ENCODE assay signal across 25 cellular contexts in genomic region chr14:89986475-89986874, GRCh38.
"Had no signal": no experiment of that assay in that cellular context is flagged by ENCODE, and none has a peak within 500 bp of the region (broad histone marks: within the 10 kb centered on the region; RNA-seq: fewer than 3 reads in every experiment).

No MANE protein-coding gene starts in this region.

- H3K4me3 ChIP-seq: left ventricle myocardium inferior, lung, mucosa of descending colon, ovary, skin epidermis, suprapubic skin, thoracic aorta, tibial artery, upper lobe of right lung had no signal

- H3K27me3 Mint-ChIP-seq: naive thymus-derived CD4-positive, alpha-beta T cell; natural killer cell treated with Interleukin-12 subunit alpha and Interleukin-12 subunit beta and Interleukin-15 and Interleukin-18, amount 100 ng/mL, for 72 hours; progenitor cell of endocrine pancreas; stimulated activated naive CD8-positive, alpha-beta T cell treated with anti-CD3 and anti-CD28 coated beads, Interleukin-15, Interleukin-2, amounts not matched to agents 100 ng/mL and 50 ng/mL, for 24 hours had no signal

- H3K27ac ChIP-seq: left ventricle myocardium inferior, ovary, skin epidermis, suprapubic skin, thoracic aorta, tibial artery, upper lobe of right lung had no signal

- H3K27ac Mint-ChIP-seq: naive thymus-derived CD4-positive, alpha-beta T cell; natural killer cell treated with Interleukin-12 subunit alpha and Interleukin-12 subunit beta and Interleukin-15 and Interleukin-18, amount 100 ng/mL, for 72 hours; progenitor cell of endocrine pancreas; stimulated activated naive CD8-positive, alpha-beta T cell treated with anti-CD3 and anti-CD28 coated beads, Interleukin-15, Interleukin-2, amounts not matched to agents 100 ng/mL and 50 ng/mL, for 24 hours had no signal

- H3K4me1 ChIP-seq: left ventricle myocardium inferior, suprapubic skin, tibial artery, upper lobe of right lung had no signal

- H3K4me3 Mint-ChIP-seq: naive thymus-derived CD4-positive, alpha-beta T cell; natural killer cell treated with Interleukin-12 subunit alpha and Interleukin-12 subunit beta and Interleukin-15 and Interleukin-18, amount 100 ng/mL, for 72 hours; stimulated activated effector memory CD8-positive, alpha-beta T cell treated with anti-CD3 and anti-CD28 coated beads, Interleukin-12 subunit alpha, Interleukin-12 subunit beta, amount 100 ng/mL, for 72 hours; stimulated activated naive CD8-positive, alpha-beta T cell treated with anti-CD3 and anti-CD28 coated beads, Interleukin-15, Interleukin-2, amounts not matched to agents 100 ng/mL and 50 ng/mL, for 24 hours had no signal

- DNase-seq: hypothalamus; islet precursor cell; left ventricle myocardium inferior; midbrain; mucosa of descending colon; naive thymus-derived CD4-positive, alpha-beta T cell; ovary; right cardiac atrium; stimulated activated CD4-positive, alpha-beta T cell treated with anti-CD3 and anti-CD28 coated beads, Interleukin-12 subunit alpha, Interleukin-12 subunit beta, amount 100 ng/mL, for 4 hours; stimulated activated CD4-positive, alpha-beta T cell treated with anti-CD3 and anti-CD28 coated beads, Interleukin-15, amount 100 ng/mL, for 24 hours; stimulated activated CD4-positive, alpha-beta T cell treated with anti-CD3 and anti-CD28 coated beads, Interleukin-2, amount 100 ng/mL, for 24 hours; stimulated activated CD4-positive, alpha-beta T cell treated with anti-CD3 and anti-CD28 coated beads, Interleukin-4, amount 100 ng/mL, for 1 hour; stimulated activated naive CD4-positive, alpha-beta T cell; tibial artery; trophoblast cell; upper lobe of right lung had no signal

- H3K27me3 ChIP-seq: ovary, suprapubic skin, tibial artery, upper lobe of right lung had no signal

- H3K4me1 Mint-ChIP-seq: stimulated activated effector memory CD8-positive, alpha-beta T cell treated with anti-CD3 and anti-CD28 coated beads, Interleukin-12 subunit alpha, Interleukin-12 subunit beta, amount 100 ng/mL, for 72 hours had no signal

- H3K9me3 Mint-ChIP-seq: naive thymus-derived CD4-positive, alpha-beta T cell; natural killer cell treated with Interleukin-12 subunit alpha and Interleukin-12 subunit beta and Interleukin-15 and Interleukin-18, amount 100 ng/mL, for 72 hours; stimulated activated effector memory CD8-positive, alpha-beta T cell treated with anti-CD3 and anti-CD28 coated beads, Interleukin-12 subunit alpha, Interleukin-12 subunit beta, amount 100 ng/mL, for 72 hours; stimulated activated naive CD8-positive, alpha-beta T cell treated with anti-CD3 and anti-CD28 coated beads, Interleukin-15, Interleukin-2, amounts not matched to agents 100 ng/mL and 50 ng/mL, for 24 hours had no signal

- H3K36me3 ChIP-seq: ovary had no signal

- ATAC-seq: mucosa of descending colon; naive thymus-derived CD4-positive, alpha-beta T cell; natural killer cell treated with Interleukin-12 subunit alpha and Interleukin-12 subunit beta and Interleukin-15 and Interleukin-18, amount 100 ng/mL, for 72 hours; right cardiac atrium; sciatic nerve; stimulated activated effector memory CD8-positive, alpha-beta T cell treated with anti-CD3 and anti-CD28 coated beads, Interleukin-12 subunit alpha, Interleukin-12 subunit beta, amount 100 ng/mL, for 72 hours; upper lobe of right lung had no signal

- H3K9me3 ChIP-seq: left ventricle myocardium inferior, mucosa of descending colon, ovary, suprapubic skin, thoracic aorta, tibial artery, upper lobe of right lung had no signal
